1 cellular context compared by ENCODE assay signal in genomic region chr1:211484738-211485479, GRCh38.
TF ChIP-seq lines count a peak whose summit lies in the region.

No MANE protein-coding gene starts in this region.

TF ChIP-seq in IMR-90, 13 proteins besides CTCF, POLR2A, EP300 and RAD21:
- TF ChIP-seq SMC3 (IDR thresholded peaks at IDR 0.05; ENCODE audit: low read depth, low read length): no peak
